In genomic region chr2:210964141-210964764, GRCh38 we compare ENCODE assay signal across 1 cellular context.
A peak's percentile ranks its signal among the peaks of the same experiment; 100 is the strongest.
TF ChIP-seq lines count a peak whose summit lies in the region.

No MANE protein-coding gene starts in this region.

TF ChIP-seq in HepG2, 621 proteins besides CTCF, POLR2A, EP300 and RAD21 (continued from another document):
- no peak for TF ChIP-seq SMC3 (IDR thresholded peaks at IDR 0.05; ENCODE audit: low read length)
- no peak for TF ChIP-seq ZNF792 (CRISPR knock-in tag; IDR thresholded peaks at IDR 0.05)
- TF ChIP-seq SIN3B (IDR thresholded peaks at IDR 0.05; ENCODE audit: low read length), result no peak
- 0 out of 2 replicates have a peak, but pooled peaks have one; percentile 19 for TF ChIP-seq HNF4A (CRISPR knock-in tag; IDR thresholded peaks at IDR 0.05)
- no peak for TF ChIP-seq MEIS1 (CRISPR knock-in tag; IDR thresholded peaks at IDR 0.05; ENCODE audit: borderline replicate concordance)
- no peak for TF ChIP-seq SNAPC2 (CRISPR knock-in tag; IDR thresholded peaks at IDR 0.05)
- no peak for TF ChIP-seq TRIM24 (CRISPR knock-in tag; IDR thresholded peaks at IDR 0.05)
- peak; percentile 67 for TF ChIP-seq ISL2 (CRISPR knock-in tag; IDR thresholded peaks at IDR 0.05)
- no peak for TF ChIP-seq RFXANK (CRISPR knock-in tag; IDR thresholded peaks at IDR 0.05)
- TF ChIP-seq HOXD1 (CRISPR knock-in tag; IDR thresholded peaks at IDR 0.05), result no peak
- TF ChIP-seq, protein P1, sequence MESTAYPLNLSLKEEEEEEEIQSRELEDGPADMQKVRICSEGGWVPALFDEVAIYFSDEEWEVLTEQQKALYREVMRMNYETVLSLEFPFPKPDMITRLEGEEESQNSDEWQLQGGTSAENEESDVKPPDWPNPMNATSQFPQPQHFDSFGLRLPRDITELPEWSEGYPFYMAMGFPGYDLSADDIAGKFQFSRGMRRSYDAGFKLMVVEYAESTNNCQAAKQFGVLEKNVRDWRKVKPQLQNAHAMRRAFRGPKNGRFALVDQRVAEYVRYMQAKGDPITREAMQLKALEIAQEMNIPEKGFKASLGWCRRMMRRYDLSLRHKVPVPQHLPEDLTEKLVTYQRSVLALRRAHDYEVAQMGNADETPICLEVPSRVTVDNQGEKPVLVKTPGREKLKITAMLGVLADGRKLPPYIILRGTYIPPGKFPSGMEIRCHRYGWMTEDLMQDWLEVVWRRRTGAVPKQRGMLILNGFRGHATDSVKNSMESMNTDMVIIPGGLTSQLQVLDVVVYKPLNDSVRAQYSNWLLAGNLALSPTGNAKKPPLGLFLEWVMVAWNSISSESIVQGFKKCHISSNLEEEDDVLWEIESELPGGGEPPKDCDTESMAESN (CRISPR knock-in tag; conservative IDR thresholded peaks at IDR 0.05), result no peak
- TF ChIP-seq ZBTB20 (CRISPR knock-in tag; IDR thresholded peaks at IDR 0.05; ENCODE audit: borderline replicate concordance, low read depth), result peak; percentile 91
- 0 out of 2 replicates have a peak, but pooled peaks have one; percentile 14 for TF ChIP-seq JUNB (CRISPR knock-in tag; IDR thresholded peaks at IDR 0.05; ENCODE audit: borderline replicate concordance)
- no peak for TF ChIP-seq RERE (CRISPR knock-in tag; IDR thresholded peaks at IDR 0.05; ENCODE audit: low read depth)
- TF ChIP-seq ZZZ3 (CRISPR knock-in tag; IDR thresholded peaks at IDR 0.05; ENCODE audit: borderline replicate concordance), result no peak
- no peak for TF ChIP-seq ZSCAN29 (CRISPR knock-in tag; conservative IDR thresholded peaks at IDR 0.05)
- TF ChIP-seq SOX13 (IDR thresholded peaks at IDR 0.05), result no peak
- peak in 1 of 2 experiments; percentile 62; a peak in 1 of 4 replicates for TF ChIP-seq SOX13 (CRISPR knock-in tag; conservative IDR thresholded peaks at IDR 0.05 in 1 of 2, IDR thresholded peaks at IDR 0.05 in 1 of 2)
- no peak for TF ChIP-seq ZNF790 (CRISPR knock-in tag; IDR thresholded peaks at IDR 0.05; ENCODE audit: borderline replicate concordance)
- TF ChIP-seq FOXA3 (CRISPR knock-in tag; IDR thresholded peaks at IDR 0.05), result peak; percentile 35; the same call in 1 of the 2 replicates
- no peak for TF ChIP-seq FOXK2 (IDR thresholded peaks at IDR 0.05)
- TF ChIP-seq ZNF446 (CRISPR knock-in tag; IDR thresholded peaks at IDR 0.05), result no peak
- no peak for TF ChIP-seq ZBTB25 (CRISPR knock-in tag; IDR thresholded peaks at IDR 0.05)
- no peak for TF ChIP-seq MXD1 (CRISPR knock-in tag; IDR thresholded peaks at IDR 0.05)
- TF ChIP-seq, protein P2, sequence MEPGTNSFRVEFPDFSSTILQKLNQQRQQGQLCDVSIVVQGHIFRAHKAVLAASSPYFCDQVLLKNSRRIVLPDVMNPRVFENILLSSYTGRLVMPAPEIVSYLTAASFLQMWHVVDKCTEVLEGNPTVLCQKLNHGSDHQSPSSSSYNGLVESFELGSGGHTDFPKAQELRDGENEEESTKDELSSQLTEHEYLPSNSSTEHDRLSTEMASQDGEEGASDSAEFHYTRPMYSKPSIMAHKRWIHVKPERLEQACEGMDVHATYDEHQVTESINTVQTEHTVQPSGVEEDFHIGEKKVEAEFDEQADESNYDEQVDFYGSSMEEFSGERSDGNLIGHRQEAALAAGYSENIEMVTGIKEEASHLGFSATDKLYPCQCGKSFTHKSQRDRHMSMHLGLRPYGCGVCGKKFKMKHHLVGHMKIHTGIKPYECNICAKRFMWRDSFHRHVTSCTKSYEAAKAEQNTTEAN (CRISPR knock-in tag; conservative IDR thresholded peaks at IDR 0.05), result no peak
- no peak for TF ChIP-seq ZNF644 (CRISPR knock-in tag; IDR thresholded peaks at IDR 0.05; ENCODE audit: low read depth)
- no peak for TF ChIP-seq ELF3 (CRISPR knock-in tag; IDR thresholded peaks at IDR 0.05)
- no peak for TF ChIP-seq TCF12 (IDR thresholded peaks at IDR 0.05)
- no peak for TF ChIP-seq TCF12 (CRISPR knock-in tag; IDR thresholded peaks at IDR 0.05)
- TF ChIP-seq, protein P3, sequence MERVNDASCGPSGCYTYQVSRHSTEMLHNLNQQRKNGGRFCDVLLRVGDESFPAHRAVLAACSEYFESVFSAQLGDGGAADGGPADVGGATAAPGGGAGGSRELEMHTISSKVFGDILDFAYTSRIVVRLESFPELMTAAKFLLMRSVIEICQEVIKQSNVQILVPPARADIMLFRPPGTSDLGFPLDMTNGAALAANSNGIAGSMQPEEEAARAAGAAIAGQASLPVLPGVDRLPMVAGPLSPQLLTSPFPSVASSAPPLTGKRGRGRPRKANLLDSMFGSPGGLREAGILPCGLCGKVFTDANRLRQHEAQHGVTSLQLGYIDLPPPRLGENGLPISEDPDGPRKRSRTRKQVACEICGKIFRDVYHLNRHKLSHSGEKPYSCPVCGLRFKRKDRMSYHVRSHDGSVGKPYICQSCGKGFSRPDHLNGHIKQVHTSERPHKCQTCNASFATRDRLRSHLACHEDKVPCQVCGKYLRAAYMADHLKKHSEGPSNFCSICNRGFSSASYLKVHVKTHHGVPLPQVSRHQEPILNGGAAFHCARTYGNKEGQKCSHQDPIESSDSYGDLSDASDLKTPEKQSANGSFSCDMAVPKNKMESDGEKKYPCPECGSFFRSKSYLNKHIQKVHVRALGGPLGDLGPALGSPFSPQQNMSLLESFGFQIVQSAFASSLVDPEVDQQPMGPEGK (CRISPR knock-in tag; IDR thresholded peaks at IDR 0.05), result no peak
- TF ChIP-seq MTA3 (CRISPR knock-in tag; IDR thresholded peaks at IDR 0.05), result no peak
- no peak for TF ChIP-seq ZNF383 (CRISPR knock-in tag; IDR thresholded peaks at IDR 0.05; ENCODE audit: borderline replicate concordance)
- no peak for TF ChIP-seq ZNF224 (CRISPR knock-in tag; IDR thresholded peaks at IDR 0.05)
- TF ChIP-seq, protein P4, sequence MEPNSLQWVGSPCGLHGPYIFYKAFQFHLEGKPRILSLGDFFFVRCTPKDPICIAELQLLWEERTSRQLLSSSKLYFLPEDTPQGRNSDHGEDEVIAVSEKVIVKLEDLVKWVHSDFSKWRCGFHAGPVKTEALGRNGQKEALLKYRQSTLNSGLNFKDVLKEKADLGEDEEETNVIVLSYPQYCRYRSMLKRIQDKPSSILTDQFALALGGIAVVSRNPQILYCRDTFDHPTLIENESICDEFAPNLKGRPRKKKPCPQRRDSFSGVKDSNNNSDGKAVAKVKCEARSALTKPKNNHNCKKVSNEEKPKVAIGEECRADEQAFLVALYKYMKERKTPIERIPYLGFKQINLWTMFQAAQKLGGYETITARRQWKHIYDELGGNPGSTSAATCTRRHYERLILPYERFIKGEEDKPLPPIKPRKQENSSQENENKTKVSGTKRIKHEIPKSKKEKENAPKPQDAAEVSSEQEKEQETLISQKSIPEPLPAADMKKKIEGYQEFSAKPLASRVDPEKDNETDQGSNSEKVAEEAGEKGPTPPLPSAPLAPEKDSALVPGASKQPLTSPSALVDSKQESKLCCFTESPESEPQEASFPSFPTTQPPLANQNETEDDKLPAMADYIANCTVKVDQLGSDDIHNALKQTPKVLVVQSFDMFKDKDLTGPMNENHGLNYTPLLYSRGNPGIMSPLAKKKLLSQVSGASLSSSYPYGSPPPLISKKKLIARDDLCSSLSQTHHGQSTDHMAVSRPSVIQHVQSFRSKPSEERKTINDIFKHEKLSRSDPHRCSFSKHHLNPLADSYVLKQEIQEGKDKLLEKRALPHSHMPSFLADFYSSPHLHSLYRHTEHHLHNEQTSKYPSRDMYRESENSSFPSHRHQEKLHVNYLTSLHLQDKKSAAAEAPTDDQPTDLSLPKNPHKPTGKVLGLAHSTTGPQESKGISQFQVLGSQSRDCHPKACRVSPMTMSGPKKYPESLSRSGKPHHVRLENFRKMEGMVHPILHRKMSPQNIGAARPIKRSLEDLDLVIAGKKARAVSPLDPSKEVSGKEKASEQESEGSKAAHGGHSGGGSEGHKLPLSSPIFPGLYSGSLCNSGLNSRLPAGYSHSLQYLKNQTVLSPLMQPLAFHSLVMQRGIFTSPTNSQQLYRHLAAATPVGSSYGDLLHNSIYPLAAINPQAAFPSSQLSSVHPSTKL (CRISPR knock-in tag; IDR thresholded peaks at IDR 0.05), result peak; percentile 22; the same call in 1 of the 2 replicates
- TF ChIP-seq YEATS4 (CRISPR knock-in tag; IDR thresholded peaks at IDR 0.05; ENCODE audit: borderline replicate concordance), result no peak
- no peak for TF ChIP-seq GPN1 (CRISPR knock-in tag; IDR thresholded peaks at IDR 0.05; ENCODE audit: borderline replicate concordance)
- peak; percentile 4 for TF ChIP-seq ASH2L (IDR thresholded peaks at IDR 0.05; ENCODE audit: insufficient read length, low read depth, low read length)
